Comparison of ENCODE assay signal across 1 cellular context in the genomic region with DNA sequence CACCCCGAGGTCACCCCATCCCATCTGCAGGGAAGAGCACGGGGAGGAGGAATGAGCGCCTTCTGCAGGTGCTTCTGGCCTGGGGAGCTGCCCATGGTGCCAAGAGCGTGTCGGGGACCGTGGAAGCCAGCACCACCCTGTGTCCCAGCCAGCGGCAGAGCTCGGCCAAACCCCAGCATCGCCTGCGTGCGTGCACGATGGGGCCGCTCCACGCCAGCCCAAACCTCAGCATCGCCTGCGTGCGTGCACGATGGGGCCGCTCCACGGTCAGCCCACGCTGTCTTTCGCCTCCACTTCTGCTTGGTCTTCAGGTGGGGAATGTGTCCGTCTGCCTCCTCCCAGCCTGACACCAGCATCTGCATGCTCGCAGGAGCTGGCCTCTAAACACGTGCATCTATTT.
TF ChIP-seq lines count a peak whose summit lies in the region.

No MANE protein-coding gene starts in this region.

TF ChIP-seq in HepG2, 621 proteins besides CTCF, POLR2A, EP300 and RAD21:
- TF ChIP-seq ZNF326 (CRISPR knock-in tag; IDR thresholded peaks at IDR 0.05; ENCODE audit: borderline replicate concordance) (no peak), ZNF777 (CRISPR knock-in tag; IDR thresholded peaks at IDR 0.05) (no peak), PHB2 (IDR thresholded peaks at IDR 0.05; ENCODE audit: partially characterized antibody) (no peak), AGO2 (optimal IDR thresholded peaks at IDR 0.05; ENCODE audit: low read depth, low read length) (peak; percentile 20)
